2 cellular contexts compared by ENCODE assay signal in genomic region chr2:142811644-142812043, GRCh38.
TF ChIP-seq lines count a peak whose summit lies in the region.

No MANE protein-coding gene starts in this region.

TF ChIP-seq in A549, 52 proteins besides CTCF, POLR2A, EP300 and RAD21:
- TF ChIP-seq MAX (IDR thresholded peaks at IDR 0.05) = peak; percentile 33; the same call in 1 of the 2 replicates
TF ChIP-seq in A549: peak in this region for 1; not testable (repeated sequence) for 51.

TF ChIP-seq in K562, 482 proteins besides CTCF, POLR2A, EP300 and RAD21:
- peak; percentile 51 to 64; a peak in 3 of 4 replicates for TF ChIP-seq FOXA3 (CRISPR knock-in tag; conservative IDR thresholded peaks at IDR 0.05 in 1 of 2, IDR thresholded peaks at IDR 0.05 in 1 of 2)
